In genomic region chr6:160333101-160333500, GRCh38 we compare ENCODE assay signal across 26 cellular contexts. TPM values are rescaled to one million over a fixed set of nuclear protein-coding genes. Genes with fewer than 3 reads are reported as not detected.
"Had no signal": no experiment of that assay in that cellular context is flagged by ENCODE, and none has a peak within 500 bp of the region (broad histone marks: within the 10 kb centered on the region; RNA-seq: fewer than 3 reads in every experiment).

No MANE protein-coding gene starts in this region.

- H3K4me1 ChIP-seq: esophagus squamous epithelium, heart right ventricle, left lung, lower lobe of right lung had no signal

- H3K4me3 ChIP-seq: coronary artery, dorsolateral prefrontal cortex, esophagus squamous epithelium, gastrocnemius medialis, heart right ventricle, left lung, lower lobe of right lung had no signal

- H3K9me3 ChIP-seq: esophagus squamous epithelium, gastrocnemius medialis, heart right ventricle, left lung, lower lobe of right lung had no signal

- H3K36me3 ChIP-seq: esophagus squamous epithelium, gastrocnemius medialis, heart right ventricle, left lung, lower lobe of right lung had no signal

- H3K27me3 ChIP-seq: esophagus squamous epithelium, gastrocnemius medialis, left lung had no signal

- ATAC-seq: gastrocnemius medialis; heart right ventricle; left cardiac atrium; left lung; left ventricle myocardium superior; lower lobe of right lung; naive thymus-derived CD4-positive, alpha-beta T cell had no signal

- DNase-seq: dermis blood vessel endothelial cell; dorsolateral prefrontal cortex; effector CD4-positive, alpha-beta T cell; effector memory CD4-positive, alpha-beta T cell; esophagus squamous epithelium; foreskin fibroblast; foreskin melanocyte; gastrocnemius medialis; glutamatergic neuron; head of caudate nucleus; heart right ventricle; hippocampal formation; left cardiac atrium; left lung; left ventricle myocardium superior; lower lobe of right lung; mesenchymal stem cell; midbrain; naive thymus-derived CD4-positive, alpha-beta T cell had no signal

- H3K27ac ChIP-seq: coronary artery, dorsolateral prefrontal cortex, esophagus squamous epithelium, gastrocnemius medialis, heart right ventricle, left lung, lower lobe of right lung had no signal

- FAIRE-seq: colon, endothelial cell of umbilical vein, islet of Langerhans, keratinocyte had no signal

RNA-seq across cellular contexts. Expression of gene SLC22A3, which starts 15.1 kb away (rescaled TPM):
- total RNA-seq: endothelial cell of umbilical vein; lung microvascular endothelial cell; mononuclear cell; naive thymus-derived CD4-positive, alpha-beta T cell had no signal
- polyA plus RNA-seq: endothelial cell of umbilical vein; naive thymus-derived CD4-positive, alpha-beta T cell had no signal
